Comparison of ENCODE assay signal across 2 cellular contexts in genomic region chr14:82854131-82854530, GRCh38.
TF ChIP-seq lines count a peak whose summit lies in the region.

No MANE protein-coding gene starts in this region.

TF ChIP-seq in GM23338, 12 proteins besides CTCF, POLR2A, EP300 and RAD21:
- TF ChIP-seq EZH2phosphoT487 (IDR thresholded peaks at IDR 0.05; ENCODE audit: unreplicated experiment) = no peak
- TF ChIP-seq ZNF462 (CRISPR knock-in tag; IDR thresholded peaks at IDR 0.05) = no peak
- TF ChIP-seq ETS1 (IDR thresholded peaks at IDR 0.05) = no peak
- no peak for TF ChIP-seq NANOG (IDR thresholded peaks at IDR 0.05; ENCODE audit: borderline replicate concordance)
- no peak for TF ChIP-seq ZNF114 (CRISPR knock-in tag; IDR thresholded peaks at IDR 0.05)
- TF ChIP-seq REST (IDR thresholded peaks at IDR 0.05; ENCODE audit: unreplicated experiment) = no peak
- no peak for TF ChIP-seq STAT1 (IDR thresholded peaks at IDR 0.05; ENCODE audit: unreplicated experiment)
- TF ChIP-seq POLR2AphosphoS5 (IDR thresholded peaks at IDR 0.05; ENCODE audit: low read depth) = no peak
- no peak for TF ChIP-seq JUNB (IDR thresholded peaks at IDR 0.05; ENCODE audit: unreplicated experiment)
- TF ChIP-seq CREB1 (CRISPR knock-in tag; IDR thresholded peaks at IDR 0.05; ENCODE audit: low read depth) = no peak
- no peak for TF ChIP-seq EZH2 (IDR thresholded peaks at IDR 0.05; ENCODE audit: low read depth, unreplicated experiment)
- TF ChIP-seq ZNF331 (CRISPR knock-in tag; IDR thresholded peaks at IDR 0.05; ENCODE audit: low read depth) = no peak

TF ChIP-seq in H1, 55 proteins besides CTCF, POLR2A, EP300 and RAD21:
- no peak for TF ChIP-seq SUZ12 (IDR thresholded peaks at IDR 0.05; ENCODE audit: low read length)
- no peak for TF ChIP-seq BACH1 (IDR thresholded peaks at IDR 0.05; ENCODE audit: low read length)
- TF ChIP-seq CBX5 (IDR thresholded peaks at IDR 0.05; ENCODE audit: low read depth, low read length) = no peak
- no peak for TF ChIP-seq KDM1A (IDR thresholded peaks at IDR 0.05; ENCODE audit: borderline replicate concordance, low read length)
- TF ChIP-seq MAFK (IDR thresholded peaks at IDR 0.05; ENCODE audit: low read depth, low read length) = no peak
